ENCODE assay signal across 9 cellular contexts in genomic region chr6:28489366-28490190, GRCh38. TPM values are rescaled to one million over a fixed set of nuclear protein-coding genes. Genes with fewer than 3 reads are reported as not detected.
DNase-seq lines count a peak whose midpoint lies in the region; ATAC-seq and TF ChIP-seq lines count a peak whose summit lies in the region.
"Had no signal": no experiment of that assay in that cellular context is flagged by ENCODE, and none has a peak within 500 bp of the region (broad histone marks: within the 10 kb centered on the region; RNA-seq: fewer than 3 reads in every experiment).

No MANE protein-coding gene starts in this region.

- H3K9ac ChIP-seq in colonic mucosa (ENCODE audit: low read depth in 2 of 2, low read length in 2 of 2): peak overlapping the region in 1 of 2 donors; percentile 43

- ATAC-seq in HG03432 (IDR thresholded peaks at IDR 0.05; ENCODE audit: unreplicated experiment): peak; percentile 76
- ATAC-seq in T-helper 17 cell: peak; percentile 73
- no peak for ATAC-seq in HG02970 (IDR thresholded peaks at IDR 0.05; ENCODE audit: low FRiP score, unreplicated experiment)

- H3K4me3 ChIP-seq in colonic mucosa (no peak overlapping the region), lower leg skin (ENCODE audit: low read depth, poor library complexity, severe bottlenecking) (peak overlapping the region; percentile 17)

- peaks cover 15% of the 10 kb centered on the region for H3K4me1 Mint-ChIP-seq in T-helper 17 cell

- no peak for TF ChIP-seq CTCF in colonic mucosa (IDR thresholded peaks at IDR 0.05)
- no peak for TF ChIP-seq CTCF in lower leg skin (IDR thresholded peaks at IDR 0.05)

- H3K36me3 ChIP-seq in colonic mucosa: no peaks in the 10 kb centered on the region

- peaks cover 4% of the 10 kb centered on the region for H3K27me3 ChIP-seq in colonic mucosa

- H3K27ac ChIP-seq in colonic mucosa: no peak overlapping the region

- peak overlapping the region; percentile 75 for H3K4me3 Mint-ChIP-seq in T-helper 17 cell

- peaks cover 3% of the 10 kb centered on the region for H3K36me3 Mint-ChIP-seq in T-helper 17 cell (ENCODE audit: low read depth)

- DNase-seq in NCI-H82 (lab: John Stamatoyannopoulos, UW) (peak; percentile 20), NCI-H82 treated with DMSO at 0.1 percent for 48 hours (lab: John Stamatoyannopoulos, UW; ENCODE audit: unreplicated experiment) (no peak), T-helper 17 cell (no peak), colonic mucosa (peak; percentile 57), lower leg skin (ENCODE audit: low spot score in 2 of 2) (peak in 1 of 2 donors; percentile 90)
- peak; percentile 3 for DNase-seq in stimulated activated CD8-positive, alpha-beta memory T cell treated with anti-CD3 and anti-CD28 coated beads, Interleukin-12 subunit alpha, Interleukin-12 subunit beta, amount 100 ng/mL, for 1 hour (ENCODE audit: low read depth)

- no peak for TF ChIP-seq POLR2A in lower leg skin (IDR thresholded peaks at IDR 0.05)

- intact Hi-C loops in colonic mucosa (cut with DNase I) (no loop called here), lower leg skin (cut with DNase I; ENCODE audit: low total_unique reads) (no loop called here)

- no peaks in the 10 kb centered on the region for H3K4me1 ChIP-seq in colonic mucosa

- no peak overlapping the region for H3K27ac Mint-ChIP-seq in T-helper 17 cell

- 3 to 4% methylated on average over 40 of the region's 40 CpGs for WGBS in lower leg skin, 2 donors

- H3K9me3 ChIP-seq in T-helper 17 cell (ENCODE audit: control insufficient read depth, low read length, poor library complexity, severe bottlenecking): no peaks in the 10 kb centered on the region
- no peaks in the 10 kb centered on the region for H3K9me3 ChIP-seq in colonic mucosa

- peaks cover 78% of the 10 kb centered on the region for H3K27me3 Mint-ChIP-seq in T-helper 17 cell

RNA-seq across cellular contexts. Expression of gene GPX6, which starts 26.0 kb away (rescaled TPM):
- total RNA-seq in T-helper 17 cell (not detected), colonic mucosa (not detected), lower leg skin (not detected)
- total RNA-seq: frontal cortex had no signal

RNA-seq across cellular contexts. Expression of gene GPX5, which starts 36.1 kb away (rescaled TPM):
- not detected for total RNA-seq in T-helper 17 cell
- total RNA-seq in colonic mucosa: under 1 TPM in 1 of 2 donors, not detected in 1; 0.17 TPM
- total RNA-seq in lower leg skin: not detected
- total RNA-seq: frontal cortex had no signal

RNA-seq across cellular contexts. Expression of gene ZSCAN23, which starts 46.3 kb away (rescaled TPM):
- total RNA-seq in T-helper 17 cell: under 1 TPM; 0.12 to 0.52 TPM
- 1 to 10 TPM; 2.6 to 3.3 TPM for total RNA-seq in colonic mucosa
- 1 to 10 TPM in 1 of 4 donors, under 1 TPM in 2, not detected in 1; 0.25 to 1.2 (median 0.65) TPM for total RNA-seq in lower leg skin

Comparison
In these comparisons a context has a peak if more than half of its experiments do, and no peak if none do; other contexts are left out.
1. DNase-seq: peak in NCI-H82 (single experiment), colonic mucosa (single experiment) and stimulated activated CD8-positive, alpha-beta memory T cell treated with anti-CD3 and anti-CD28 coated beads, Interleukin-12 subunit alpha, Interleukin-12 subunit beta, amount 100 ng/mL, for 1 hour (single experiment); none in NCI-H82 treated with DMSO at 0.1 percent for 48 hours (single experiment) and T-helper 17 cell (0 of 3).